6 cellular contexts compared by ENCODE assay signal in genomic region chr16:13342675-13343074, GRCh38.
"Had no signal": no experiment of that assay in that cellular context is flagged by ENCODE, and none has a peak within 500 bp of the region (broad histone marks: within the 10 kb centered on the region; RNA-seq: fewer than 3 reads in every experiment).

No MANE protein-coding gene starts in this region.

- DNase-seq: GDM1, GF-D8 had no signal

- FAIRE-seq: G401.6, GM12891, GM18507, GM19239 had no signal
